9 cellular contexts compared by ENCODE assay signal in genomic region chr4:87559090-87559837, GRCh38. TPM values are rescaled to one million over a fixed set of nuclear protein-coding genes. Genes with fewer than 3 reads are reported as not detected.
A peak's percentile ranks its signal among the peaks of the same experiment; 100 is the strongest.
DNase-seq lines count a peak whose midpoint lies in the region; ATAC-seq, FAIRE-seq and TF ChIP-seq lines count a peak whose summit lies in the region.
"Had no signal": no experiment of that assay in that cellular context is flagged by ENCODE, and none has a peak within 500 bp of the region (broad histone marks: within the 10 kb centered on the region; RNA-seq: fewer than 3 reads in every experiment).

No MANE protein-coding gene starts in this region.

- peak; percentile 100 for ATAC-seq in GM21619 (IDR thresholded peaks at IDR 0.05; ENCODE audit: unreplicated experiment)

- FAIRE-seq in GM12892 (lab: Jason Lieb, UNC) = peak; percentile 84

- no peak for TF ChIP-seq POLR2A in GM12892 (IDR thresholded peaks at IDR 0.05; ENCODE audit: low read depth, low read length)

- no peak for DNase-seq in GM12892 (ENCODE audit: insufficient read length)
- DNase-seq in KG1 (lab: John Stamatoyannopoulos, UW) = peak; percentile 44
- peak; percentile 65 for DNase-seq in SKM-1 treated with dmso at 0.1 percent for 144 hours (lab: John Stamatoyannopoulos, UW; ENCODE audit: unreplicated experiment)
- DNase-seq in effector CD4-positive, alpha-beta T cell = peak; percentile 4
- peak; percentile 1 for DNase-seq in stimulated activated CD8-positive, alpha-beta memory T cell treated with anti-CD3 and anti-CD28 coated beads, Interleukin-4, amount 100 ng/mL, for 24 hours (ENCODE audit: low read depth)
- DNase-seq in dedifferentiated amniotic fluid mesenchymal stem cell (ENCODE audit: extremely low spot score) = no peak
- no peak for DNase-seq in T1000 (lab: John Stamatoyannopoulos, UW)
- DNase-seq: IMR-90 had no signal

RNA-seq across cellular contexts. Expression of gene SPARCL1, which starts 30.1 kb away (rescaled TPM):
- not detected for polyA plus RNA-seq in GM12892 (2012; ENCODE audit: missing spikeins)
- polyA plus RNA-seq: IMR-90 had no signal

RNA-seq across cellular contexts. Expression of gene DSPP, which starts 49.1 kb away (rescaled TPM):
- polyA plus RNA-seq in GM12892 (2012; ENCODE audit: missing spikeins) = not detected
- polyA plus RNA-seq: IMR-90 had no signal

Comparison
In these comparisons a context has a peak if more than half of its experiments do, and no peak if none do; other contexts are left out.
1. DNase-seq: peak in KG1 (single experiment), SKM-1 treated with dmso at 0.1 percent for 144 hours (single experiment), effector CD4-positive, alpha-beta T cell (single experiment) and stimulated activated CD8-positive, alpha-beta memory T cell treated with anti-CD3 and anti-CD28 coated beads, Interleukin-4, amount 100 ng/mL, for 24 hours (single experiment); none in GM12892 (single experiment), dedifferentiated amniotic fluid mesenchymal stem cell (single experiment) and T1000 (single experiment).